In genomic region chr3:163159306-163159705, GRCh38 we compare ENCODE assay signal across 17 cellular contexts.
"Had no signal": no experiment of that assay in that cellular context is flagged by ENCODE, and none has a peak within 500 bp of the region (broad histone marks: within the 10 kb centered on the region; RNA-seq: fewer than 3 reads in every experiment).

No MANE protein-coding gene starts in this region.

- ATAC-seq: foreskin keratinocyte; gastroesophageal sphincter; heart left ventricle; left cardiac atrium; left lung; left ventricle myocardium superior; lower lobe of right lung; mucosa of descending colon; naive thymus-derived CD4-positive, alpha-beta T cell had no signal

- H3K36me3 ChIP-seq: esophagus muscularis mucosa, gastroesophageal sphincter, heart left ventricle, left lung, lower lobe of right lung had no signal

- H3K27ac ChIP-seq: coronary artery, dorsolateral prefrontal cortex, esophagus muscularis mucosa, foreskin keratinocyte, gastroesophageal sphincter, heart left ventricle, left lung, lower lobe of right lung had no signal

- H3K4me3 ChIP-seq: coronary artery, dorsolateral prefrontal cortex, esophagus muscularis mucosa, gastroesophageal sphincter, heart left ventricle, left lung, lower lobe of right lung, mucosa of descending colon had no signal

- H3K4me1 ChIP-seq: esophagus muscularis mucosa, foreskin keratinocyte, gastroesophageal sphincter, heart left ventricle, left lung, lower lobe of right lung had no signal

- H3K27me3 ChIP-seq: dorsolateral prefrontal cortex, esophagus muscularis mucosa, foreskin keratinocyte, gastroesophageal sphincter, heart left ventricle, left lung had no signal

- H3K9me3 ChIP-seq: esophagus muscularis mucosa, gastroesophageal sphincter, lower lobe of right lung had no signal

- DNase-seq: dermis blood vessel endothelial cell; dorsolateral prefrontal cortex; effector CD4-positive, alpha-beta T cell; effector memory CD4-positive, alpha-beta T cell; heart left ventricle; hippocampal formation; left cardiac atrium; left lung; left ventricle myocardium superior; lower lobe of right lung; mesenchymal stem cell; mucosa of descending colon; naive thymus-derived CD4-positive, alpha-beta T cell had no signal
